In genomic region chr11:86523738-86524602, GRCh38 we compare ENCODE assay signal across 9 cellular contexts.
DNase-seq lines count a peak whose midpoint lies in the region; ATAC-seq and TF ChIP-seq lines count a peak whose summit lies in the region.
"Had no signal": no experiment of that assay in that cellular context is flagged by ENCODE, and none has a peak within 500 bp of the region (broad histone marks: within the 10 kb centered on the region; RNA-seq: fewer than 3 reads in every experiment).

No MANE protein-coding gene starts in this region.

- no peak for TF ChIP-seq CTCF in HEK293 (tag by site-specific recombination; IDR thresholded peaks at IDR 0.05)

- CTCF ChIA-PET in HEK293 (lab: Yijun Ruan, JAX): interaction anchor here (0.6 to 1.6 kb wide), 9 partner anchors 9 to 416 kb away, joined by 3 to 4 read pairs (median 3); no protein-coding TSS in a partner anchor

- ATAC-seq in HG03521 (IDR thresholded peaks at IDR 0.05; ENCODE audit: unreplicated experiment): no peak
- no peak for ATAC-seq in HG03196 (IDR thresholded peaks at IDR 0.05; ENCODE audit: unreplicated experiment)

- H3K4me3 ChIP-seq in HEK293 (ENCODE audit: low read depth, low read length): no peak overlapping the region; the same call in 1 of the 2 replicates
- H3K4me3 ChIP-seq in skeletal muscle cell (ENCODE audit: low read depth, low read length): no peak overlapping the region
- H3K4me3 ChIP-seq: HAP-1 had no signal

- no peaks in the 10 kb centered on the region for H3K9me3 ChIP-seq in HEK293 (ENCODE audit: control insufficient read depth, insufficient read depth, low read depth, low read length)
- H3K9me3 ChIP-seq: HAP-1 had no signal

- no peaks in the 10 kb centered on the region for H3K36me3 ChIP-seq in HEK293 (ENCODE audit: control insufficient read depth in 2 of 2, insufficient read depth in 1 of 2, low read length in 2 of 2)
- H3K36me3 ChIP-seq: HAP-1 had no signal

- H3K4me1 ChIP-seq in HEK293 (ENCODE audit: control insufficient read depth, insufficient read depth, low read length): peaks cover 13% of the 10 kb centered on the region
- H3K4me1 ChIP-seq: HAP-1 had no signal

- POLR2A ChIA-PET in HEK293 (lab: Yijun Ruan, JAX): interaction anchor here (0.8 to 1.6 kb wide), 7 partner anchors 11 to 69 kb away, joined by 3 to 6 read pairs (median 4); no protein-coding TSS in a partner anchor

- H3K27ac ChIP-seq in HEK293 (ENCODE audit: extremely low read depth, low read depth, low read length): peak overlapping the region; percentile 86

- DNase-seq in SW 1271 (lab: John Stamatoyannopoulos, UW): peak; percentile 99 to 100
- peak; percentile 93 for DNase-seq in glomerular endothelial cell (ENCODE audit: extremely low read depth, low read depth, low spot score)
- DNase-seq in skeletal muscle cell (ENCODE audit: low read depth): peak; percentile 77
- no peak for DNase-seq in NCI-H446 treated with DMSO at 0.1 percent for 48 hours (lab: John Stamatoyannopoulos, UW)
- DNase-seq in DMS153 (lab: John Stamatoyannopoulos, UW): no peak

TF ChIP-seq in HEK293, 187 proteins besides CTCF, POLR2A, EP300 and RAD21 (continues in another document):
- TF ChIP-seq ZNF24 (tag by site-specific recombination; IDR thresholded peaks at IDR 0.05) (peak; percentile 77; the same call in 1 of the 2 replicates), ZBTB44 (tag by site-specific recombination; IDR thresholded peaks at IDR 0.05) (no peak), KLF16 (tag by site-specific recombination; IDR thresholded peaks at IDR 0.05) (no peak), ZNF211 (tag by site-specific recombination; IDR thresholded peaks at IDR 0.05; ENCODE audit: low read depth) (no peak), HOXC10 (CRISPR knock-in tag; IDR thresholded peaks at IDR 0.05) (no peak), ZNF10 (tag by site-specific recombination; IDR thresholded peaks at IDR 0.05) (no peak; the same call in 1 of the 2 replicates), GLI2 (tag by site-specific recombination; IDR thresholded peaks at IDR 0.05; ENCODE audit: borderline replicate concordance, low read depth) (peak; percentile 82; the same call in 1 of the 2 replicates), ELK4 (IDR thresholded peaks at IDR 0.05; ENCODE audit: borderline replicate concordance, low read depth, low read length) (no peak), ZNF223 (tag by site-specific recombination; IDR thresholded peaks at IDR 0.05) (no peak), ZNF518A (tag by site-specific recombination; conservative IDR thresholded peaks at IDR 0.05; ENCODE audit: low read depth) (peak; percentile 39; the same call in 1 of the 2 replicates), ZEB2 (tag by site-specific recombination; IDR thresholded peaks at IDR 0.05) (peak; percentile 80), PRDM10 (tag by site-specific recombination; IDR thresholded peaks at IDR 0.05) (peak; percentile 22; the same call in 1 of the 2 replicates), ATF2 (tag by site-specific recombination; IDR thresholded peaks at IDR 0.05; ENCODE audit: low read depth) (no peak)

Comparison
In these comparisons a context has a peak if more than half of its experiments do, and no peak if none do; other contexts are left out.
1. DNase-seq: peak in SW 1271 (2 of 2), glomerular endothelial cell (single experiment) and skeletal muscle cell (single experiment); none in NCI-H446 treated with DMSO at 0.1 percent for 48 hours (single experiment) and DMS153 (single experiment).